20 cellular contexts compared by ENCODE assay signal in genomic region chr2:103183061-103183460, GRCh38.
A peak's percentile ranks its signal among the peaks of the same experiment; 100 is the strongest.
DNase-seq lines count a peak whose midpoint lies in the region; TF ChIP-seq lines count a peak whose summit lies in the region.
"Had no signal": no experiment of that assay in that cellular context is flagged by ENCODE, and none has a peak within 500 bp of the region (broad histone marks: within the 10 kb centered on the region; RNA-seq: fewer than 3 reads in every experiment).

No MANE protein-coding gene starts in this region.

- H3K18ac ChIP-seq in mesenchymal stem cell (ENCODE audit: low read depth in 1 of 2, low read length in 2 of 2) = no peak overlapping the region

- H3K9me3 Mint-ChIP-seq in endothelial cell (ENCODE audit: unreplicated experiment) = no peaks in the 10 kb centered on the region

- H3K27me3 Mint-ChIP-seq in endothelial cell (ENCODE audit: unreplicated experiment) = peaks cover 2% of the 10 kb centered on the region
- H3K27me3 Mint-ChIP-seq: B cell; CD4-positive, alpha-beta T cell had no signal

- no peaks in the 10 kb centered on the region for H3K36me3 Mint-ChIP-seq in endothelial cell (ENCODE audit: low read depth, unreplicated experiment)

- H2BK15ac ChIP-seq in mesenchymal stem cell (ENCODE audit: low read depth, poor library complexity, severe bottlenecking) = no peak overlapping the region

- H3K4me2 ChIP-seq in MM.1S (ENCODE audit: low read depth, low read length) = no peak overlapping the region
- H3K4me2 ChIP-seq in smooth muscle cell = no peak overlapping the region
- H3K4me2 ChIP-seq in mesenchymal stem cell (ENCODE audit: low read length, poor library complexity, severe bottlenecking) = no peak overlapping the region
- H3K4me2 ChIP-seq: KMS-11 had no signal

- H2AK5ac ChIP-seq in mesenchymal stem cell (ENCODE audit: low read length, severe bottlenecking) = no peak overlapping the region

- H3K14ac ChIP-seq in mesenchymal stem cell (ENCODE audit: low read length in 2 of 2) = no peak overlapping the region

- H3K4me3 Mint-ChIP-seq in endothelial cell (ENCODE audit: unreplicated experiment) = no peak overlapping the region
- H3K4me3 Mint-ChIP-seq: B cell; CD4-positive, alpha-beta T cell had no signal

- no peaks in the 10 kb centered on the region for H3K4me1 Mint-ChIP-seq in endothelial cell (ENCODE audit: unreplicated experiment)
- H3K4me1 Mint-ChIP-seq: B cell had no signal

- H3K27me3 ChIP-seq in MM.1S (replicated peaks; ENCODE audit: insufficient read depth, low read length) (no peaks in the 10 kb centered on the region), smooth muscle cell (ENCODE audit: low read depth) (no peaks in the 10 kb centered on the region), mesenchymal stem cell (ENCODE audit: control insufficient read depth in 1 of 2, insufficient read depth in 1 of 2, low read length in 2 of 2) (no peaks in the 10 kb centered on the region)

- no peak overlapping the region for H3K27ac Mint-ChIP-seq in endothelial cell (ENCODE audit: unreplicated experiment)
- H3K27ac Mint-ChIP-seq: B cell; CD4-positive, alpha-beta T cell had no signal

- H3K4me1 ChIP-seq in MM.1S (ENCODE audit: low read length) (no peaks in the 10 kb centered on the region), smooth muscle cell (ENCODE audit: low read depth) (no peaks in the 10 kb centered on the region), mesenchymal stem cell (ENCODE audit: control insufficient read depth, insufficient read depth, low read depth, low read length) (no peaks in the 10 kb centered on the region)

- TF ChIP-seq CTCF in MM.1S (IDR thresholded peaks at IDR 0.05; ENCODE audit: low read length) (peak; percentile 29), endothelial cell (IDR thresholded peaks at IDR 0.05; ENCODE audit: unreplicated experiment) (peak; percentile 71), smooth muscle cell (IDR thresholded peaks at IDR 0.05; ENCODE audit: borderline replicate concordance, insufficient read depth, poor library complexity, severe bottlenecking) (peak; percentile 27)

- no peaks in the 10 kb centered on the region for H3K36me3 ChIP-seq in MM.1S (replicated peaks; ENCODE audit: insufficient read depth, low read length)
- no peaks in the 10 kb centered on the region for H3K36me3 ChIP-seq in smooth muscle cell (ENCODE audit: low read depth)
- no peaks in the 10 kb centered on the region for H3K36me3 ChIP-seq in mesenchymal stem cell (ENCODE audit: control insufficient read depth in 1 of 2, insufficient read depth in 2 of 2, low read depth in 1 of 2, low read length in 2 of 2)

- H2BK5ac ChIP-seq in mesenchymal stem cell (ENCODE audit: low read depth, low read length, poor library complexity, severe bottlenecking) = no peak overlapping the region

- no peaks in the 10 kb centered on the region for H3F3A ChIP-seq in MM.1S (ENCODE audit: insufficient read depth, low read length)
- no peaks in the 10 kb centered on the region for H3F3A ChIP-seq in smooth muscle cell (ENCODE audit: low read depth)

- DNase-seq in DMS53 (lab: John Stamatoyannopoulos, UW) (peak; percentile 11), DMS53 treated with DMSO at 0.1 percent for 48 hours (lab: John Stamatoyannopoulos, UW; ENCODE audit: unreplicated experiment) (no peak), MM.1S (no peak), endothelial cell (ENCODE audit: low spot score) (no peak), smooth muscle cell (lab: John Stamatoyannopoulos, UW; ENCODE audit: unreplicated experiment) (no peak), SKM-1 treated with dmso at 0.1 percent for 144 hours (lab: John Stamatoyannopoulos, UW; ENCODE audit: unreplicated experiment) (no peak), hepatic stellate cell (ENCODE audit: low spot score) (no peak), mesenchymal stem cell (no peak)
- DNase-seq: CD4-positive, alpha-beta T cell; H7; NCI-H1048; NCI-H1436; NCI-H1930; NCI-H526; OCI-M1; SW 1271 had no signal

- no peaks in the 10 kb centered on the region for H3K9me2 ChIP-seq in MM.1S (replicated peaks; ENCODE audit: insufficient read depth, low read length)

- no peak overlapping the region for H2BK120ac ChIP-seq in mesenchymal stem cell (ENCODE audit: low read depth, low read length)

- no peaks in the 10 kb centered on the region for H3K9me3 ChIP-seq in MM.1S (replicated peaks; ENCODE audit: insufficient read depth, low read length)
- H3K9me3 ChIP-seq in smooth muscle cell (replicated peaks; ENCODE audit: low read depth) = no peaks in the 10 kb centered on the region
- H3K9me3 ChIP-seq in mesenchymal stem cell (ENCODE audit: control insufficient read depth, low read length) = no peaks in the 10 kb centered on the region

- H3K79me1 ChIP-seq in mesenchymal stem cell (replicated peaks; ENCODE audit: low read length, poor library complexity, severe bottlenecking) = no peaks in the 10 kb centered on the region

- H4K20me1 ChIP-seq in MM.1S (ENCODE audit: insufficient read depth, low read length) (no peaks in the 10 kb centered on the region), smooth muscle cell (ENCODE audit: low read depth) (no peaks in the 10 kb centered on the region)

- H3K79me2 ChIP-seq in MM.1S (ENCODE audit: low read length) (no peaks in the 10 kb centered on the region), smooth muscle cell (ENCODE audit: low read depth) (no peaks in the 10 kb centered on the region)

- WGBS in smooth muscle cell (ENCODE audit: low lambda C conversion rate) = 73% methylated on average over 1 of the region's 1 CpG
- 80% methylated on average over 1 of the region's 1 CpG for WGBS in mesenchymal stem cell

- H2BK12ac ChIP-seq in mesenchymal stem cell (ENCODE audit: low read length in 2 of 2) = no peak overlapping the region

- H3K23ac ChIP-seq in mesenchymal stem cell (ENCODE audit: low read length in 2 of 2) = no peak overlapping the region

- H4K8ac ChIP-seq in mesenchymal stem cell (ENCODE audit: low read length) = no peak overlapping the region

- no peak overlapping the region for H3K27ac ChIP-seq in MM.1S (ENCODE audit: low read length)
- no peak overlapping the region for H3K27ac ChIP-seq in smooth muscle cell (ENCODE audit: low read depth)
- H3K27ac ChIP-seq in mesenchymal stem cell (ENCODE audit: low read length, poor library complexity, severe bottlenecking) = no peak overlapping the region
- H3K27ac ChIP-seq: HL-60, KMS-11, RWPE1 had no signal

- H2AFZ ChIP-seq in MM.1S (ENCODE audit: low read length) (no peak overlapping the region), smooth muscle cell (ENCODE audit: low read depth) (no peak overlapping the region), mesenchymal stem cell (ENCODE audit: low read depth, low read length) (no peak overlapping the region)

- H3K9ac ChIP-seq in MM.1S (ENCODE audit: low read length) (no peak overlapping the region), smooth muscle cell (ENCODE audit: low read depth) (no peak overlapping the region), mesenchymal stem cell (ENCODE audit: low read length) (no peak overlapping the region)
- H3K9ac ChIP-seq: KMS-11 had no signal

- H4K91ac ChIP-seq in mesenchymal stem cell (ENCODE audit: low read length) = no peak overlapping the region

- H3K4me3 ChIP-seq in MM.1S (ENCODE audit: low read length) (no peak overlapping the region), smooth muscle cell (no peak overlapping the region), mesenchymal stem cell (ENCODE audit: insufficient read depth in 1 of 2, low read depth in 1 of 2, low read length in 2 of 2) (no peak overlapping the region)

- H3K4ac ChIP-seq in mesenchymal stem cell (ENCODE audit: low read depth in 1 of 2, low read length in 2 of 2) = no peak overlapping the region
